14 cellular contexts compared by ENCODE assay signal in genomic region chr1:8651236-8651890, GRCh38.
DNase-seq lines count a peak whose midpoint lies in the region; ATAC-seq and TF ChIP-seq lines count a peak whose summit lies in the region.
"Had no signal": no experiment of that assay in that cellular context is flagged by ENCODE, and none has a peak within 500 bp of the region (broad histone marks: within the 10 kb centered on the region; RNA-seq: fewer than 3 reads in every experiment).

No MANE protein-coding gene starts in this region.

- H3K4me3 Mint-ChIP-seq in WTC11 (no peak overlapping the region), memory B cell (peak overlapping the region; percentile 15)

- CTCF ChIA-PET in WTC11 (lab: Charles Lee) = interaction anchor here (0.5 to 0.9 kb wide), 2 partner anchors 20 to 485 kb away, joined by 3 read pairs; no protein-coding TSS in a partner anchor

- ATAC-seq in heart right ventricle = peak in 7 of 8 donors; percentile 45 to 75 (median 66)
- no peak for ATAC-seq in Right ventricle myocardium inferior
- ATAC-seq in WTC11 = no peak
- ATAC-seq in memory B cell (ENCODE audit: low read depth) = peak; percentile 73
- ATAC-seq: Panc1 had no signal

- H3K9me3 Mint-ChIP-seq in WTC11 (no peaks in the 10 kb centered on the region), memory B cell (no peaks in the 10 kb centered on the region)

- H3K4me1 ChIP-seq in heart right ventricle = peaks cover 5 to 72% (median 54%) of the 10 kb centered on the region in 9 donors
- H3K4me1 ChIP-seq: colonic mucosa had no signal

- H3K27ac ChIP-seq in heart right ventricle (peak overlapping the region in 9 of 10 donors; percentile 42 to 91 (median 70)), temporal lobe (ENCODE audit: low read depth, low read length) (peak overlapping the region; percentile 11)
- H3K27ac ChIP-seq: colonic mucosa had no signal

- no peak for DNase-seq in heart right ventricle
- no peak for DNase-seq in Right ventricle myocardium inferior (ENCODE audit: missing footprints)
- no peak for DNase-seq in WTC11 (ENCODE audit: low spot score)
- no peak for DNase-seq in memory B cell (ENCODE audit: low spot score in 2 of 2)
- DNase-seq in NCI-H69 (lab: John Stamatoyannopoulos, UW) = no peak
- no peak for DNase-seq in OCI-M2 (lab: John Stamatoyannopoulos, UW; ENCODE audit: unreplicated experiment)
- no peak for DNase-seq in NCI-H1694 treated with DMSO at 0.1 percent for 48 hours (lab: John Stamatoyannopoulos, UW)
- DNase-seq: activated effector memory CD4-positive, alpha-beta T cell treated with Interleukin-2 at 50 U/mL for 16 hours; colonic mucosa; left lung; NCI-H146; upper lobe of right lung had no signal

- H3K4me1 Mint-ChIP-seq in WTC11 = peaks cover 49% of the 10 kb centered on the region
- peaks cover 45% of the 10 kb centered on the region for H3K4me1 Mint-ChIP-seq in memory B cell

- POLR2A ChIA-PET in WTC11 (lab: Charles Lee) = no interaction called here

- 59 to 69% methylated on average over 3 of the region's 3 CpGs for WGBS in heart right ventricle, 2 donors

- no peaks in the 10 kb centered on the region for H3K9me3 ChIP-seq in heart right ventricle
- H3K9me3 ChIP-seq: colonic mucosa, left lung, upper lobe of right lung had no signal

- H3K27me3 Mint-ChIP-seq in WTC11 (ENCODE audit: low read depth) (no peaks in the 10 kb centered on the region), memory B cell (no peaks in the 10 kb centered on the region)

- H3K4me3 ChIP-seq in heart right ventricle = no peak overlapping the region
- H3K4me3 ChIP-seq: colonic mucosa, left lung, upper lobe of right lung had no signal

- peaks cover 0 to 15% (median 0%) of the 10 kb centered on the region in 9 donors for H3K36me3 ChIP-seq in heart right ventricle
- H3K36me3 ChIP-seq: colonic mucosa, left lung, upper lobe of right lung had no signal

- intact Hi-C loops in heart right ventricle (cut with DNase I) (no loop called here), Right ventricle myocardium inferior (cut with DNase I) (no loop called here)

- no peaks in the 10 kb centered on the region for H3K27me3 ChIP-seq in heart right ventricle
- H3K27me3 ChIP-seq: colonic mucosa, left lung, upper lobe of right lung had no signal

- H3K36me3 Mint-ChIP-seq in WTC11 (peaks cover 26% of the 10 kb centered on the region), memory B cell (peaks cover 16% of the 10 kb centered on the region)

- TF ChIP-seq CTCF in heart right ventricle (IDR thresholded peaks at IDR 0.05) (no peak), WTC11 (IDR thresholded peaks at IDR 0.05) (no peak)

- peak overlapping the region; percentile 69 for H3K27ac Mint-ChIP-seq in WTC11
- peak overlapping the region; percentile 53 for H3K27ac Mint-ChIP-seq in memory B cell

TF ChIP-seq in WTC11, 78 proteins besides CTCF, POLR2A, EP300 and RAD21:
- TF ChIP-seq EMX1 (CRISPR knock-in tag; IDR thresholded peaks at IDR 0.05) (no peak), NR2C2 (CRISPR knock-in tag; IDR thresholded peaks at IDR 0.05) (no peak), GRHL2 (CRISPR knock-in tag; IDR thresholded peaks at IDR 0.05; ENCODE audit: insufficient replicate concordance, severe bottlenecking) (no peak), ZNF232 (CRISPR knock-in tag; IDR thresholded peaks at IDR 0.05) (no peak), ELF4 (CRISPR knock-in tag; IDR thresholded peaks at IDR 0.05; ENCODE audit: low read depth) (no peak), PREB (CRISPR knock-in tag; IDR thresholded peaks at IDR 0.05; ENCODE audit: borderline replicate concordance) (no peak), NR3C1 (CRISPR knock-in tag; conservative IDR thresholded peaks at IDR 0.05; ENCODE audit: low read depth) (no peak), MLX (CRISPR knock-in tag; IDR thresholded peaks at IDR 0.05) (no peak), ZNF423 (CRISPR knock-in tag; IDR thresholded peaks at IDR 0.05) (no peak), ZNF671 (CRISPR knock-in tag; IDR thresholded peaks at IDR 0.05) (no peak), JUN (CRISPR knock-in tag; IDR thresholded peaks at IDR 0.05) (no peak), FOXP1 (CRISPR knock-in tag; IDR thresholded peaks at IDR 0.05; ENCODE audit: borderline replicate concordance) (no peak), NR1H2 (CRISPR knock-in tag; IDR thresholded peaks at IDR 0.05) (no peak), TEAD1 (CRISPR knock-in tag; IDR thresholded peaks at IDR 0.05) (no peak)

Comparison
In these comparisons a context has a peak if more than half of its experiments do, and no peak if none do; other contexts are left out.
1. ATAC-seq: peak in heart right ventricle (7 of 8) and memory B cell (single experiment); none in Right ventricle myocardium inferior (single experiment) and WTC11 (single experiment).